In genomic region chr10:60303778-60304177, GRCh38 we compare ENCODE assay signal across 11 cellular contexts.
"Had no signal": no experiment of that assay in that cellular context is flagged by ENCODE, and none has a peak within 500 bp of the region (broad histone marks: within the 10 kb centered on the region; RNA-seq: fewer than 3 reads in every experiment).

No MANE protein-coding gene starts in this region.

- H3K4me2 ChIP-seq: GM23338 had no signal

- H3K4me3 Mint-ChIP-seq: GM23338, H9, HFFc6 had no signal

- ATAC-seq: GM23338, HCT116 had no signal

- H3K27ac Mint-ChIP-seq: GM23338, H9, HFFc6 had no signal

- H3K9me3 Mint-ChIP-seq: GM23338, H9, HFFc6 had no signal

- H3K27ac ChIP-seq: GM23248 had no signal

- H3K9ac ChIP-seq: GM23248 had no signal

- H3K9me3 ChIP-seq: HAP-1 had no signal

- H3K36me3 ChIP-seq: HAP-1 had no signal

- H3K4me3 ChIP-seq: GM23248, GM23338, HAP-1 had no signal

- FAIRE-seq: H1, H54 had no signal

- DNase-seq: GM23248, GOT3, H7, H9, HCEC 1CT, HFFc6 had no signal

- H2AFZ ChIP-seq: GM23248, GM23338 had no signal
